ENCODE assay signal across 1 cellular context in genomic region chr17:75077490-75078096, GRCh38.
TF ChIP-seq lines count a peak whose summit lies in the region.

No MANE protein-coding gene starts in this region.

TF ChIP-seq in HepG2, 621 proteins besides CTCF, POLR2A, EP300 and RAD21 (continued from another document and continues in another):
- TF ChIP-seq ZNF530 (CRISPR knock-in tag; IDR thresholded peaks at IDR 0.05; ENCODE audit: low read depth) = no peak
- TF ChIP-seq ZBTB1 (CRISPR knock-in tag; IDR thresholded peaks at IDR 0.05; ENCODE audit: borderline replicate concordance) = no peak
- TF ChIP-seq, protein P1, sequence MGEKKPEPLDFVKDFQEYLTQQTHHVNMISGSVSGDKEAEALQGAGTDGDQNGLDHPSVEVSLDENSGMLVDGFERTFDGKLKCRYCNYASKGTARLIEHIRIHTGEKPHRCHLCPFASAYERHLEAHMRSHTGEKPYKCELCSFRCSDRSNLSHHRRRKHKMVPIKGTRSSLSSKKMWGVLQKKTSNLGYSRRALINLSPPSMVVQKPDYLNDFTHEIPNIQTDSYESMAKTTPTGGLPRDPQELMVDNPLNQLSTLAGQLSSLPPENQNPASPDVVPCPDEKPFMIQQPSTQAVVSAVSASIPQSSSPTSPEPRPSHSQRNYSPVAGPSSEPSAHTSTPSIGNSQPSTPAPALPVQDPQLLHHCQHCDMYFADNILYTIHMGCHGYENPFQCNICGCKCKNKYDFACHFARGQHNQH (CRISPR knock-in tag; IDR thresholded peaks at IDR 0.05) = no peak; the same call in 1 of the 2 replicates
- no peak for TF ChIP-seq BRD4 (CRISPR knock-in tag; IDR thresholded peaks at IDR 0.05)
- no peak for TF ChIP-seq REPIN1 (CRISPR knock-in tag; IDR thresholded peaks at IDR 0.05; ENCODE audit: borderline replicate concordance, low read depth)
- no peak for TF ChIP-seq KLF9 (CRISPR knock-in tag; IDR thresholded peaks at IDR 0.05; ENCODE audit: low read depth)
- TF ChIP-seq SMAD1 (CRISPR knock-in tag; IDR thresholded peaks at IDR 0.05; ENCODE audit: borderline replicate concordance, low read depth) = no peak
- TF ChIP-seq, protein P2, sequence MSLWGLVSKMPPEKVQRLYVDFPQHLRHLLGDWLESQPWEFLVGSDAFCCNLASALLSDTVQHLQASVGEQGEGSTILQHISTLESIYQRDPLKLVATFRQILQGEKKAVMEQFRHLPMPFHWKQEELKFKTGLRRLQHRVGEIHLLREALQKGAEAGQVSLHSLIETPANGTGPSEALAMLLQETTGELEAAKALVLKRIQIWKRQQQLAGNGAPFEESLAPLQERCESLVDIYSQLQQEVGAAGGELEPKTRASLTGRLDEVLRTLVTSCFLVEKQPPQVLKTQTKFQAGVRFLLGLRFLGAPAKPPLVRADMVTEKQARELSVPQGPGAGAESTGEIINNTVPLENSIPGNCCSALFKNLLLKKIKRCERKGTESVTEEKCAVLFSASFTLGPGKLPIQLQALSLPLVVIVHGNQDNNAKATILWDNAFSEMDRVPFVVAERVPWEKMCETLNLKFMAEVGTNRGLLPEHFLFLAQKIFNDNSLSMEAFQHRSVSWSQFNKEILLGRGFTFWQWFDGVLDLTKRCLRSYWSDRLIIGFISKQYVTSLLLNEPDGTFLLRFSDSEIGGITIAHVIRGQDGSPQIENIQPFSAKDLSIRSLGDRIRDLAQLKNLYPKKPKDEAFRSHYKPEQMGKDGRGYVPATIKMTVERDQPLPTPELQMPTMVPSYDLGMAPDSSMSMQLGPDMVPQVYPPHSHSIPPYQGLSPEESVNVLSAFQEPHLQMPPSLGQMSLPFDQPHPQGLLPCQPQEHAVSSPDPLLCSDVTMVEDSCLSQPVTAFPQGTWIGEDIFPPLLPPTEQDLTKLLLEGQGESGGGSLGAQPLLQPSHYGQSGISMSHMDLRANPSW (CRISPR knock-in tag; IDR thresholded peaks at IDR 0.05; ENCODE audit: borderline replicate concordance) = no peak
- TF ChIP-seq SMARCE1 (IDR thresholded peaks at IDR 0.05; ENCODE audit: borderline replicate concordance) = no peak
- TF ChIP-seq RFX3 (CRISPR knock-in tag; IDR thresholded peaks at IDR 0.05) = no peak
- TF ChIP-seq MXD4 (CRISPR knock-in tag; IDR thresholded peaks at IDR 0.05) = no peak
- TF ChIP-seq ELF3 (CRISPR knock-in tag; IDR thresholded peaks at IDR 0.05) = no peak
- TF ChIP-seq SIX1 (CRISPR knock-in tag; IDR thresholded peaks at IDR 0.05; ENCODE audit: borderline replicate concordance) = no peak
- TF ChIP-seq, protein P3, sequence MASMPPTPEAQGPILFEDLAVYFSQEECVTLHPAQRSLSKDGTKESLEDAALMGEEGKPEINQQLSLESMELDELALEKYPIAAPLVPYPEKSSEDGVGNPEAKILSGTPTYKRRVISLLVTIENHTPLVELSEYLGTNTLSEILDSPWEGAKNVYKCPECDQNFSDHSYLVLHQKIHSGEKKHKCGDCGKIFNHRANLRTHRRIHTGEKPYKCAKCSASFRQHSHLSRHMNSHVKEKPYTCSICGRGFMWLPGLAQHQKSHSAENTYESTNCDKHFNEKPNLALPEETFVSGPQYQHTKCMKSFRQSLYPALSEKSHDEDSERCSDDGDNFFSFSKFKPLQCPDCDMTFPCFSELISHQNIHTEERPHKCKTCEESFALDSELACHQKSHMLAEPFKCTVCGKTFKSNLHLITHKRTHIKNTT (CRISPR knock-in tag; IDR thresholded peaks at IDR 0.05) = no peak
- no peak for TF ChIP-seq JUNB (CRISPR knock-in tag; IDR thresholded peaks at IDR 0.05; ENCODE audit: borderline replicate concordance)
- no peak for TF ChIP-seq SIX4 (CRISPR knock-in tag; IDR thresholded peaks at IDR 0.05)
- TF ChIP-seq ZNF670 (CRISPR knock-in tag; IDR thresholded peaks at IDR 0.05; ENCODE audit: borderline replicate concordance) = no peak
- TF ChIP-seq SOX6 (IDR thresholded peaks at IDR 0.05) = no peak
- TF ChIP-seq SOX6 (CRISPR knock-in tag; IDR thresholded peaks at IDR 0.05) = no peak
- TF ChIP-seq, protein P4, sequence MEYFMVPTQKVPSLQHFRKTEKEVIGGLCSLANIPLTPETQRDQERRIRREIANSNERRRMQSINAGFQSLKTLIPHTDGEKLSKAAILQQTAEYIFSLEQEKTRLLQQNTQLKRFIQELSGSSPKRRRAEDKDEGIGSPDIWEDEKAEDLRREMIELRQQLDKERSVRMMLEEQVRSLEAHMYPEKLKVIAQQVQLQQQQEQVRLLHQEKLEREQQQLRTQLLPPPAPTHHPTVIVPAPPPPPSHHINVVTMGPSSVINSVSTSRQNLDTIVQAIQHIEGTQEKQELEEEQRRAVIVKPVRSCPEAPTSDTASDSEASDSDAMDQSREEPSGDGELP (IDR thresholded peaks at IDR 0.05; ENCODE audit: borderline replicate concordance, low read depth) = no peak
- TF ChIP-seq, protein P5, sequence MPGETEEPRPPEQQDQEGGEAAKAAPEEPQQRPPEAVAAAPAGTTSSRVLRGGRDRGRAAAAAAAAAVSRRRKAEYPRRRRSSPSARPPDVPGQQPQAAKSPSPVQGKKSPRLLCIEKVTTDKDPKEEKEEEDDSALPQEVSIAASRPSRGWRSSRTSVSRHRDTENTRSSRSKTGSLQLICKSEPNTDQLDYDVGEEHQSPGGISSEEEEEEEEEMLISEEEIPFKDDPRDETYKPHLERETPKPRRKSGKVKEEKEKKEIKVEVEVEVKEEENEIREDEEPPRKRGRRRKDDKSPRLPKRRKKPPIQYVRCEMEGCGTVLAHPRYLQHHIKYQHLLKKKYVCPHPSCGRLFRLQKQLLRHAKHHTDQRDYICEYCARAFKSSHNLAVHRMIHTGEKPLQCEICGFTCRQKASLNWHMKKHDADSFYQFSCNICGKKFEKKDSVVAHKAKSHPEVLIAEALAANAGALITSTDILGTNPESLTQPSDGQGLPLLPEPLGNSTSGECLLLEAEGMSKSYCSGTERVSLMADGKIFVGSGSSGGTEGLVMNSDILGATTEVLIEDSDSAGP (CRISPR knock-in tag; IDR thresholded peaks at IDR 0.05; ENCODE audit: borderline replicate concordance) = 0 out of 2 replicates have a peak, but pooled peaks have one; percentile 4
- TF ChIP-seq MTA1 (CRISPR knock-in tag; IDR thresholded peaks at IDR 0.05; ENCODE audit: borderline replicate concordance) = no peak
- 0 out of 2 replicates have a peak, but pooled peaks have one; percentile 31 for TF ChIP-seq ZNF34 (CRISPR knock-in tag; IDR thresholded peaks at IDR 0.05; ENCODE audit: borderline replicate concordance)
- 0 out of 2 replicates have a peak, but pooled peaks have one; percentile 25 for TF ChIP-seq MXD3 (CRISPR knock-in tag; IDR thresholded peaks at IDR 0.05)
- no peak for TF ChIP-seq KAT2B (IDR thresholded peaks at IDR 0.05; ENCODE audit: borderline replicate concordance, low read depth, low read length)
- TF ChIP-seq POLR2G (IDR thresholded peaks at IDR 0.05; ENCODE audit: low read depth, low read length) = no peak
- no peak for TF ChIP-seq THAP7 (CRISPR knock-in tag; IDR thresholded peaks at IDR 0.05)
- TF ChIP-seq NFYB (CRISPR knock-in tag; IDR thresholded peaks at IDR 0.05) = no peak
- TF ChIP-seq, protein P6, sequence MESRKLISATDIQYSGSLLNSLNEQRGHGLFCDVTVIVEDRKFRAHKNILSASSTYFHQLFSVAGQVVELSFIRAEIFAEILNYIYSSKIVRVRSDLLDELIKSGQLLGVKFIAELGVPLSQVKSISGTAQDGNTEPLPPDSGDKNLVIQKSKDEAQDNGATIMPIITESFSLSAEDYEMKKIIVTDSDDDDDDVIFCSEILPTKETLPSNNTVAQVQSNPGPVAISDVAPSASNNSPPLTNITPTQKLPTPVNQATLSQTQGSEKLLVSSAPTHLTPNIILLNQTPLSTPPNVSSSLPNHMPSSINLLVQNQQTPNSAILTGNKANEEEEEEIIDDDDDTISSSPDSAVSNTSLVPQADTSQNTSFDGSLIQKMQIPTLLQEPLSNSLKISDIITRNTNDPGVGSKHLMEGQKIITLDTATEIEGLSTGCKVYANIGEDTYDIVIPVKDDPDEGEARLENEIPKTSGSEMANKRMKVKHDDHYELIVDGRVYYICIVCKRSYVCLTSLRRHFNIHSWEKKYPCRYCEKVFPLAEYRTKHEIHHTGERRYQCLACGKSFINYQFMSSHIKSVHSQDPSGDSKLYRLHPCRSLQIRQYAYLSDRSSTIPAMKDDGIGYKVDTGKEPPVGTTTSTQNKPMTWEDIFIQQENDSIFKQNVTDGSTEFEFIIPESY (CRISPR knock-in tag; IDR thresholded peaks at IDR 0.05) = peak; percentile 82; the same call in 1 of the 2 replicates
- TF ChIP-seq EEA1 (CRISPR knock-in tag; IDR thresholded peaks at IDR 0.05; ENCODE audit: borderline replicate concordance) = no peak
- TF ChIP-seq SSRP1 (CRISPR knock-in tag; IDR thresholded peaks at IDR 0.05) = no peak
- no peak for TF ChIP-seq ELF1 (CRISPR knock-in tag; IDR thresholded peaks at IDR 0.05)
- no peak; the same call in 1 of the 2 replicates for TF ChIP-seq ZBTB20 (CRISPR knock-in tag; IDR thresholded peaks at IDR 0.05; ENCODE audit: borderline replicate concordance, low read depth)
- TF ChIP-seq AGO2 (optimal IDR thresholded peaks at IDR 0.05; ENCODE audit: low read depth, low read length) = peak; percentile 35
- TF ChIP-seq CEBPB (IDR thresholded peaks at IDR 0.05; ENCODE audit: borderline replicate concordance, low read depth, low read length) = no peak
- no peak for TF ChIP-seq IRX3 (CRISPR knock-in tag; IDR thresholded peaks at IDR 0.05; ENCODE audit: borderline replicate concordance, low read depth)
- TF ChIP-seq ZNF547 (CRISPR knock-in tag; IDR thresholded peaks at IDR 0.05) = no peak; the same call in 1 of the 2 replicates
- TF ChIP-seq, protein P7, sequence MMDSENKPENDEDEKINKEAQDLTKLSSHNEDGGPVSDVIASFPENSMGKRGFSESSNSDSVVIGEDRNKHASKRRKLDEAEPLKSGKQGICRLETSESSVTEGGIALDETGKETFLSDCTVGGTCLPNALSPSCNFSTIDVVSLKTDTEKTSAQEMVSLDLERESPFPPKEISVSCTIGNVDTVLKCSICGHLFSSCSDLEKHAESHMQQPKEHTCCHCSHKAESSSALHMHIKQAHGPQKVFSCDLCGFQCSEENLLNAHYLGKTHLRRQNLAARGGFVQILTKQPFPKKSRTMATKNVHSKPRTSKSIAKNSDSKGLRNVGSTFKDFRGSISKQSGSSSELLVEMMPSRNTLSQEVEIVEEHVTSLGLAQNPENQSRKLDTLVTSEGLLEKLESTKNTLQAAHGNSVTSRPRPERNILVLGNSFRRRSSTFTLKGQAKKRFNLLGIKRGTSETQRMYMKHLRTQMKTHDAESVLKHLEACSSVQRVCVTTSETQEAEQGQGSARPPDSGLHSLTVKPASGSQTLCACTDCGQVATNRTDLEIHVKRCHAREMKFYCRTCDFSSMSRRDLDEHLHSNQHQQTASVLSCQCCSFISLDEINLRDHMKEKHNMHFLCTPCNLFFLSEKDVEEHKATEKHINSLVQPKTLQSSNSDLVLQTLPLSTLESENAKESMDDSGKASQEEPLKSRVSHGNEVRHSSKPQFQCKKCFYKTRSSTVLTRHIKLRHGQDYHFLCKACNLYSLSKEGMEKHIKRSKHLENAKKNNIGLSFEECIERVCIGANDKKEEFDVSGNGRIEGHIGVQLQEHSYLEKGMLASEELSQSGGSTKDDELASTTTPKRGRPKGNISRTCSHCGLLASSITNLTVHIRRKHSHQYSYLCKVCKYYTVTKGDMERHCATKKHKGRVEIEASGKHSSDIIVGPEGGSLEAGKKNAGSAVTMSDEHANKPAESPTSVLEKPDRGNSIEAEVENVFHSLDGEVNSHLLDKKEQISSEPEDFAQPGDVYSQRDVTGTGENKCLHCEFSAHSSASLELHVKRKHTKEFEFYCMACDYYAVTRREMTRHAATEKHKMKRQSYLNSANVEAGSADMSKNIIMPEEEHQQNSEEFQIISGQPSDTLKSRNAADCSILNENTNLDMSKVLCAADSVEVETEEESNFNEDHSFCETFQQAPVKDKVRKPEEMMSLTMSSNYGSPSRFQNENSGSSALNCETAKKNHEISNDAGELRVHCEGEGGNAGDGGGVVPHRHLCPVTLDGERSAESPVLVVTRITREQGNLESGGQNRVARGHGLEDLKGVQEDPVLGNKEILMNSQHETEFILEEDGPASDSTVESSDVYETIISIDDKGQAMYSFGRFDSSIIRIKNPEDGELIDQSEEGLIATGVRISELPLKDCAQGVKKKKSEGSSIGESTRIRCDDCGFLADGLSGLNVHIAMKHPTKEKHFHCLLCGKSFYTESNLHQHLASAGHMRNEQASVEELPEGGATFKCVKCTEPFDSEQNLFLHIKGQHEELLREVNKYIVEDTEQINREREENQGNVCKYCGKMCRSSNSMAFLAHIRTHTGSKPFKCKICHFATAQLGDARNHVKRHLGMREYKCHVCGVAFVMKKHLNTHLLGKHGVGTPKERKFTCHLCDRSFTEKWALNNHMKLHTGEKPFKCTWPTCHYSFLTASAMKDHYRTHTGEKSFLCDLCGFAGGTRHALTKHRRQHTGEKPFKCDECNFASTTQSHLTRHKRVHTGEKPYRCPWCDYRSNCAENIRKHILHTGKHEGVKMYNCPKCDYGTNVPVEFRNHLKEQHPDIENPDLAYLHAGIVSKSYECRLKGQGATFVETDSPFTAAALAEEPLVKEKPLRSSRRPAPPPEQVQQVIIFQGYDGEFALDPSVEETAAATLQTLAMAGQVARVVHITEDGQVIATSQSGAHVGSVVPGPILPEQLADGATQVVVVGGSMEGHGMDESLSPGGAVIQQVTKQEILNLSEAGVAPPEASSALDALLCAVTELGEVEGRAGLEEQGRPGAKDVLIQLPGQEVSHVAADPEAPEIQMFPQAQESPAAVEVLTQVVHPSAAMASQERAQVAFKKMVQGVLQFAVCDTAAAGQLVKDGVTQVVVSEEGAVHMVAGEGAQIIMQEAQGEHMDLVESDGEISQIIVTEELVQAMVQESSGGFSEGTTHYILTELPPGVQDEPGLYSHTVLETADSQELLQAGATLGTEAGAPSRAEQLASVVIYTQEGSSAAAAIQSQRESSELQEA (CRISPR knock-in tag; IDR thresholded peaks at IDR 0.05; ENCODE audit: not compliant biosample characterization) = no peak
- TF ChIP-seq GLMP (CRISPR knock-in tag; IDR thresholded peaks at IDR 0.05; ENCODE audit: borderline replicate concordance) = no peak
- TF ChIP-seq ZBTB3 (CRISPR knock-in tag; IDR thresholded peaks at IDR 0.05; ENCODE audit: borderline replicate concordance, low read depth) = peak; percentile 21; the same call in 1 of the 2 replicates
